12 cellular contexts compared by ENCODE assay signal in genomic region chr11:57776577-57776976, GRCh38. TPM values are rescaled to one million over a fixed set of nuclear protein-coding genes. Genes with fewer than 3 reads are reported as not detected.
A peak's percentile ranks its signal among the peaks of the same experiment; 100 is the strongest.
DNase-seq lines count a peak whose midpoint lies in the region; ATAC-seq, FAIRE-seq and TF ChIP-seq lines count a peak whose summit lies in the region.
"Had no signal": no experiment of that assay in that cellular context is flagged by ENCODE, and none has a peak within 500 bp of the region (broad histone marks: within the 10 kb centered on the region; RNA-seq: fewer than 3 reads in every experiment).

No MANE protein-coding gene starts in this region.

- H4K20me1 ChIP-seq in fibroblast of lung (ENCODE audit: control insufficient read depth, extremely low read depth, insufficient read depth, low read length), result peaks cover 1% of the 10 kb centered on the region

- H3K4me2 ChIP-seq in A549 (peak overlapping the region; percentile 93), fibroblast of lung (ENCODE audit: extremely low read depth, insufficient read depth, low read length) (no peak overlapping the region)

- H3K36me3 ChIP-seq in SK-N-MC (ENCODE audit: insufficient read depth, low read length) (0 out of 2 replicates have a peak, but pooled peaks cover 10% of the 10 kb centered on the region), fibroblast of lung (ENCODE audit: control insufficient read depth, insufficient read depth, low read length) (peaks cover 1% of the 10 kb centered on the region), psoas muscle (ENCODE audit: insufficient read depth in 1 of 2, low read depth in 1 of 2) (no peaks in the 10 kb centered on the region)

- H2AFZ ChIP-seq in fibroblast of lung (ENCODE audit: low read length), result no peak overlapping the region

- TF ChIP-seq EP300 in A549 (IDR thresholded peaks at IDR 0.05), result no peak

- TF ChIP-seq CTCF in A549 (IDR thresholded peaks at IDR 0.05) (no peak), fibroblast of lung (conservative IDR thresholded peaks at IDR 0.05 in 1 of 2, IDR thresholded peaks at IDR 0.05 in 1 of 2; ENCODE audit: low read depth in 1 of 2, low read length in 2 of 2) (no peak), psoas muscle (IDR thresholded peaks at IDR 0.05) (no peak), GM10266 (IDR thresholded peaks at IDR 0.05; ENCODE audit: control insufficient read depth, insufficient read depth, low read depth, missing control alignments) (no peak)

- H3K4me3 ChIP-seq in A549 (no peak overlapping the region), SK-N-MC (no peak overlapping the region), fibroblast of lung (replicated peaks in 1 of 4; ENCODE audit: control extremely low read depth in 1 of 4, insufficient read depth in 1 of 4, low read depth in 3 of 4, low read length in 4 of 4) (peak overlapping the region in 1 of 4 experiments; percentile 42), psoas muscle (peak overlapping the region; percentile 38)

- H3K4me1 ChIP-seq in A549, result peaks cover 92% of the 10 kb centered on the region
- peaks cover 31% of the 10 kb centered on the region for H3K4me1 ChIP-seq in fibroblast of lung (ENCODE audit: control insufficient read depth, extremely low read depth, insufficient read depth, low read length)
- H3K4me1 ChIP-seq in psoas muscle, result peaks cover 92% of the 10 kb centered on the region

- no peak for TF ChIP-seq RAD21 in A549 (conservative IDR thresholded peaks at IDR 0.05 in 1 of 2, IDR thresholded peaks at IDR 0.05 in 1 of 2)

- CTCF ChIA-PET in A549 (lab: Yijun Ruan, JAX), result interaction anchor here (0.6 to 1.1 kb wide), 5 partner anchors 9 to 105 kb away, joined by 3 to 4 read pairs (median 3); partner anchors contain the start of genes BTBD18 and SELENOH

- no peak for DNase-seq in A549 (ENCODE audit: low read depth in 1 of 2, low spot score in 1 of 2)
- no peak for DNase-seq in SK-N-MC (ENCODE audit: low read depth, low spot score)
- DNase-seq in fibroblast of lung (ENCODE audit: low read depth in 2 of 2), result no peak
- no peak for DNase-seq in psoas muscle
- no peak for DNase-seq in GDM1 (lab: John Stamatoyannopoulos, UW)
- no peak for DNase-seq in GM10266 (ENCODE audit: extremely low spot score)
- no peak for DNase-seq in NCI-H1092 (lab: John Stamatoyannopoulos, UW)
- DNase-seq: activated naive CD8-positive, alpha-beta T cell treated with anti-CD3 and anti-CD28 coated beads, Interleukin-2, amount 50 U/mL, for 24 hours; GF-D8; NCI-H1092 treated with DMSO at 0.1 percent for 48 hours; stimulated activated naive B cell treated with anti-CD40 and anti-IgM and Interleukin-4, amounts not matched to agents 10 μg/mL and 1 μg/mL and 100 μg/mL, for 72 hours had no signal

- 48% methylated on average over 1 of the region's 1 CpG for WGBS in A549 (ENCODE audit: missing lambda C conversion rate)
- 12 to 30% (median 18%) methylated on average over 1 of the region's 1 CpG for WGBS in psoas muscle, 3 donors

- ATAC-seq in A549, result no peak
- no peak for ATAC-seq in psoas muscle
- ATAC-seq in HG02798 (IDR thresholded peaks at IDR 0.05; ENCODE audit: poor library complexity, unreplicated experiment), result no peak
- ATAC-seq: activated naive CD8-positive, alpha-beta T cell treated with anti-CD3 and anti-CD28 coated beads, Interleukin-2, amount 50 U/mL, for 24 hours; stimulated activated naive B cell treated with anti-CD40 and anti-IgM and Interleukin-4, amounts not matched to agents 10 μg/mL and 1 μg/mL and 100 μg/mL, for 72 hours had no signal

- H3K79me2 ChIP-seq in fibroblast of lung (ENCODE audit: control insufficient read depth, insufficient read depth, low read length), result peaks cover 92% of the 10 kb centered on the region

- H3K9ac ChIP-seq in SK-N-MC (ENCODE audit: insufficient read length), result no peak overlapping the region
- no peak overlapping the region for H3K9ac ChIP-seq in fibroblast of lung (ENCODE audit: insufficient read depth, low read length)

- POLR2A ChIA-PET in A549 (lab: Yijun Ruan, JAX), result interaction anchor here (1.2 kb wide), 1 partner anchor 28 kb away, joined by 3 read pairs; no protein-coding TSS in a partner anchor

- peak overlapping the region; percentile 83 to 88 for H3K27ac ChIP-seq in A549
- peak overlapping the region; percentile 97 for H3K27ac ChIP-seq in SK-N-MC
- H3K27ac ChIP-seq in fibroblast of lung (ENCODE audit: insufficient read depth, low read length), result peak overlapping the region; percentile 63
- H3K27ac ChIP-seq in psoas muscle, result peak overlapping the region; percentile 66

- FAIRE-seq in A549 (lab: Jason Lieb, UNC), result no peak

- intact Hi-C loops in psoas muscle (cut with DNase I), result no loop called here

- TF ChIP-seq POLR2A in A549 (IDR thresholded peaks at IDR 0.05; ENCODE audit: low read length), result no peak

- H3K9me3 ChIP-seq in A549, result no peaks in the 10 kb centered on the region
- H3K9me3 ChIP-seq in SK-N-MC (ENCODE audit: low read depth, low read length), result no peaks in the 10 kb centered on the region
- no peaks in the 10 kb centered on the region for H3K9me3 ChIP-seq in fibroblast of lung (ENCODE audit: control insufficient read depth, insufficient read depth, low read depth, low read length)
- no peaks in the 10 kb centered on the region for H3K9me3 ChIP-seq in psoas muscle

- H3K27me3 ChIP-seq in fibroblast of lung (ENCODE audit: control insufficient read depth, insufficient read depth, low read length) (no peaks in the 10 kb centered on the region), psoas muscle (ENCODE audit: insufficient read depth in 3 of 3, low read length in 2 of 3) (no peaks in the 10 kb centered on the region)

TF ChIP-seq in A549, 52 proteins besides CTCF, POLR2A, EP300 and RAD21:
- TF ChIP-seq MAFK (IDR thresholded peaks at IDR 0.05; ENCODE audit: partially characterized antibody), result peak; percentile 14
- TF ChIP-seq RCOR1 (IDR thresholded peaks at IDR 0.05; ENCODE audit: low read depth, low read length), result no peak

RNA-seq across cellular contexts. Expression of gene CTNND1, which starts 15.0 kb away (rescaled TPM):
- polyA plus RNA-seq in A549 (2011; rRNA removed) (146 and 148 TPM in 2 replicates), A549 (2017; fragmentation: RNase III; extraction: RNeasy Plus Mini Kit Qiagen cat#74134 plus additional on column Dnase treatment) (72.8 to 74.5 TPM (median 74.1 TPM) in 3 replicates), fibroblast of lung (113 and 190 TPM in 2 replicates), psoas muscle (10 to 100 TPM in 2 of 3 donors, 1 to 10 TPM in 1; 9.4 to 13.8 (median 13.7) TPM)
- polyA plus RNA-seq in A549 (2012; cell fraction: cytosol; rRNA removed), result 54.5 and 62.5 TPM in 2 replicates
- polyA plus RNA-seq in A549 (2012; cell fraction: nucleus; rRNA removed), result 107 and 112 TPM in 2 replicates
- polyA minus RNA-seq in A549 (2011; rRNA and poly(A)+ RNA removed), result 431 and 540 TPM in 2 replicates
- total RNA-seq in fibroblast of lung (71.7 and 103 TPM in 2 replicates), psoas muscle (10 to 100 TPM; 26.1 to 35.2 (median 30.1) TPM)
- polyA plus RNA-seq in fibroblast of lung (2012), result 82.9 and 133 TPM in 2 replicates
- 553 and 835 TPM in 2 replicates for polyA minus RNA-seq in fibroblast of lung (ENCODE audit: low replicate concordance)

RNA-seq across cellular contexts. Expression of gene BTBD18, which starts 25.0 kb away (rescaled TPM):
- polyA plus RNA-seq in A549 (2011; rRNA removed), result not detected in 2 replicates
- not detected in 2 replicates for polyA plus RNA-seq in A549 (2012; cell fraction: cytosol; rRNA removed)
- not detected in 2 replicates for polyA plus RNA-seq in A549 (2012; cell fraction: nucleus; rRNA removed)
- polyA plus RNA-seq in A549 (2017; fragmentation: RNase III; extraction: RNeasy Plus Mini Kit Qiagen cat#74134 plus additional on column Dnase treatment), result not detected in 3 replicates
- not detected in 2 replicates for polyA minus RNA-seq in A549 (2011; rRNA and poly(A)+ RNA removed)
- not detected in 2 replicates for total RNA-seq in fibroblast of lung
- not detected in 2 replicates for polyA plus RNA-seq in fibroblast of lung
- 0.05 TPM in 1 of 2 replicates, not detected in the other for polyA plus RNA-seq in fibroblast of lung (2012)
- polyA minus RNA-seq in fibroblast of lung (ENCODE audit: low replicate concordance), result not detected in 2 replicates
- not detected for total RNA-seq in psoas muscle
- under 1 TPM in 1 of 3 donors, not detected in 2; 0.03 TPM for polyA plus RNA-seq in psoas muscle

RNA-seq across cellular contexts. Expression of gene SELENOH, which starts 35.3 kb away (rescaled TPM):
- 99.7 and 115 TPM in 2 replicates for polyA plus RNA-seq in A549 (2011; rRNA removed)
- 202 and 204 TPM in 2 replicates for polyA plus RNA-seq in A549 (2012; cell fraction: cytosol; rRNA removed)
- 138 and 154 TPM in 2 replicates for polyA plus RNA-seq in A549 (2012; cell fraction: nucleus; rRNA removed)
- 91.4 to 96.3 TPM (median 91.8 TPM) in 3 replicates for polyA plus RNA-seq in A549 (2017; fragmentation: RNase III; extraction: RNeasy Plus Mini Kit Qiagen cat#74134 plus additional on column Dnase treatment)
- polyA minus RNA-seq in A549 (2011; rRNA and poly(A)+ RNA removed), result 9.0 and 11.6 TPM in 2 replicates
- total RNA-seq in fibroblast of lung, result 93.0 and 99.1 TPM in 2 replicates
- polyA plus RNA-seq in fibroblast of lung, result 69.6 and 73.3 TPM in 2 replicates
- polyA plus RNA-seq in fibroblast of lung (2012), result 133 and 173 TPM in 2 replicates
- polyA minus RNA-seq in fibroblast of lung (ENCODE audit: low replicate concordance), result 3.7 and 6.8 TPM in 2 replicates
- 100 to 1,000 TPM in 1 of 4 donors, 10 to 100 TPM in 3; 67.0 to 109 (median 88.0) TPM for total RNA-seq in psoas muscle
- 100 to 1,000 TPM in 1 of 3 donors, 10 to 100 TPM in 2; 79.0 to 120 (median 81.9) TPM for polyA plus RNA-seq in psoas muscle
